ENCODE assay signal across 9 cellular contexts in the genomic region with DNA sequence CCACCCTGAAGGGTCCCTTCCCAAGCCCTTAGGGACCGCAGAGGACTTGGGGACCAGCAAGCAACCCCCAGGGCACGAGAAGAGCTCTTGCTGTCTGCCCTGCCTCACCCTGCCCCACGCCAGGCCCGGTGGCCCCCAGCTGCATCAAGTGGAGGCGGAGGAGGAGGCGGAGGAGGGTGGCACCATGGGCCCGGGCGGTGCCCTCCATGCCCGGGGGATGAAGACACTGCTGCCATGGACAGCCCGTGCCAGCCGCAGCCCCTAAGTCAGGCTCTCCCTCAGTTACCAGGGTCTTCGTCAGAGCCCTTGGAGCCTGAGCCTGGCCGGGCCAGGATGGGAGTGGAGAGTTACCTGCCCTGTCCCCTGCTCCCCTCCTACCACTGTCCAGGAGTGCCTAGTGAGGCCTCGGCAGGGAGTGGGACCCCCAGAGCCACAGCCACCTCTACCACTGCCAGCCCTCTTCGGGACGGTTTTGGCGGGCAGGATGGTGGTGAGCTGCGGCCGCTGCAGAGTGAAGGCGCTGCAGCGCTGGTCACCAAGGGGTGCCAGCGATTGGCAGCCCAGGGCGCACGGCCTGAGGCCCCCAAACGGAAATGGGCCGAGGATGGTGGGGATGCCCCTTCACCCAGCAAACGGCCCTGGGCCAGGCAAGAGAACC. TPM values are rescaled to one million over a fixed set of nuclear protein-coding genes. Genes with fewer than 3 reads are reported as not detected.
DNase-seq lines count a peak whose midpoint lies in the region; ATAC-seq, FAIRE-seq and TF ChIP-seq lines count a peak whose summit lies in the region.
"Had no signal": no experiment of that assay in that cellular context is flagged by ENCODE, and none has a peak within 500 bp of the region (broad histone marks: within the 10 kb centered on the region; RNA-seq: fewer than 3 reads in every experiment).

No MANE protein-coding gene starts in this region.

- TF ChIP-seq CTCF in HepG2 (CRISPR knock-in tag; IDR thresholded peaks at IDR 0.05) (no peak), thoracic aorta (IDR thresholded peaks at IDR 0.05) (no peak)

- H3K4me3 ChIP-seq in HepG2 (replicated peaks in 1 of 3; ENCODE audit: insufficient read depth in 1 of 3, low read depth in 2 of 3, low read length in 3 of 3) (peak overlapping the region; percentile 77 to 94 (median 93); a peak in 5 of 6 replicates), thoracic aorta (peak overlapping the region; percentile 91)

- peaks cover 70% of the 10 kb centered on the region for H3K4me1 Mint-ChIP-seq in activated CD4-positive, alpha-beta T cell treated with anti-CD3 and anti-CD28 coated beads, Interleukin-2, amount 10 ng/mL, durations not matched to agents 7 days and 5 days

- ATAC-seq in HepG2, result no peak
- no peak for ATAC-seq in thoracic aorta (ENCODE audit: insufficient number of reproducible peaks, low FRiP score, low read depth)
- ATAC-seq in HG02642 (IDR thresholded peaks at IDR 0.05; ENCODE audit: poor library complexity, unreplicated experiment), result no peak

- in situ Hi-C loops in HepG2 (cut with HindIII; ENCODE audit: extremely low pct_ligation_motif_present, low pct_unique_long_range_greater_than_20kb), result no loop called here

- intact Hi-C loops in HepG2 (cut with micrococcal nuclease; ENCODE audit: unreplicated experiment), result no loop called here

- POLR2A ChIA-PET in activated CD4-positive, alpha-beta T cell treated with anti-CD3 and anti-CD28 coated beads, Interleukin-2, amount 10 ng/mL, durations not matched to agents 7 days and 5 days (lab: Charles Lee), result interaction anchor here (1.1 kb wide), 1 partner anchor 22 kb away, joined by 5 read pairs; the partner anchor contains the start of gene RAB4B
- POLR2A ChIA-PET in HepG2 (lab: Yijun Ruan, JAX), result interaction anchor here (3.5 to 5.0 kb wide), 2 partner anchors 23 to 50 kb away, joined by 28 to 44 read pairs; partner anchors contain the start of genes ACTMAP, RAB4B and SNRPA

- H2AFZ ChIP-seq in HepG2 (ENCODE audit: low read length), result no peak overlapping the region

- H3K9me3 ChIP-seq in HepG2 (ENCODE audit: low read length), result no peaks in the 10 kb centered on the region
- no peaks in the 10 kb centered on the region for H3K9me3 ChIP-seq in thoracic aorta

- TF ChIP-seq EP300 in HepG2 (IDR thresholded peaks at IDR 0.05; ENCODE audit: low read depth in 2 of 2, low read length in 2 of 2) (no peak), HepG2 (CRISPR knock-in tag; IDR thresholded peaks at IDR 0.05; ENCODE audit: borderline replicate concordance) (no peak)

- no peak for FAIRE-seq in HepG2 (lab: Jason Lieb, UNC)

- no peak for DNase-seq in activated CD4-positive, alpha-beta T cell treated with anti-CD3 and anti-CD28 coated beads, Interleukin-2, amount 10 ng/mL, durations not matched to agents 7 days and 5 days
- no peak for DNase-seq in activated CD4-positive, alpha-beta T cell treated with anti-CD3 and anti-CD28 coated beads, Interleukin-2, amount 50 U/mL, for 48 hours
- no peak for DNase-seq in HepG2 (ENCODE audit: low spot score)
- no peak for DNase-seq in thoracic aorta (ENCODE audit: low spot score)
- DNase-seq in SHP77 (lab: John Stamatoyannopoulos, UW), result no peak
- no peak for DNase-seq in superior temporal gyrus (ENCODE audit: extremely low spot score)

- H3K9ac ChIP-seq in HepG2 (ENCODE audit: insufficient read depth, low read depth, low read length), result peak overlapping the region; percentile 90

- H3K4me1 ChIP-seq in HepG2 (ENCODE audit: insufficient read depth, low read length), result peaks cover 66% of the 10 kb centered on the region
- peaks cover 52 to 64% of the 10 kb centered on the region in 2 donors for H3K4me1 ChIP-seq in thoracic aorta (ENCODE audit: control insufficient read depth in 1 of 2, low read depth in 2 of 2)

- no peaks in the 10 kb centered on the region for H3K9me3 Mint-ChIP-seq in activated CD4-positive, alpha-beta T cell treated with anti-CD3 and anti-CD28 coated beads, Interleukin-2, amount 10 ng/mL, durations not matched to agents 7 days and 5 days

- H3K79me2 ChIP-seq in HepG2 (ENCODE audit: insufficient read depth, low read length), result peaks cover 30% of the 10 kb centered on the region

- 92% methylated on average over 13 of the region's 27 CpGs for whole genome bisulfite sequencing in HepG2 (ENCODE audit: low lambda C conversion rate)

- H3K27ac ChIP-seq in angular gyrus (ENCODE audit: low read depth, low read length) (peak overlapping the region; percentile 90), HepG2 (ENCODE audit: extremely low read length, insufficient read depth, low read length) (no peak overlapping the region), thoracic aorta (peak overlapping the region; percentile 79 to 84)

- H3K36me3 ChIP-seq in HepG2 (replicated peaks in 1 of 2; ENCODE audit: control insufficient read depth in 1 of 2, insufficient read depth in 2 of 2, low read length in 2 of 2) (peaks cover 4 to 9% of the 10 kb centered on the region in 2 experiments; a peak in 2 of 5 replicates), thoracic aorta (peaks cover 3% of the 10 kb centered on the region)

- no peak for TF ChIP-seq POLR2A in HepG2 (IDR thresholded peaks at IDR 0.05; ENCODE audit: insufficient read depth in 1 of 2, low read depth in 2 of 2, low read length in 2 of 2)

- CTCF ChIA-PET in activated CD4-positive, alpha-beta T cell treated with anti-CD3 and anti-CD28 coated beads, Interleukin-2, amount 10 ng/mL, durations not matched to agents 7 days and 5 days (lab: Charles Lee), result interaction anchor here (1.0 kb wide), 1 partner anchor 137 kb away, joined by 3 read pairs; no protein-coding TSS in a partner anchor
- CTCF ChIA-PET in HepG2 (lab: Yijun Ruan, JAX; ENCODE audit: low intra/inter-chr PET ratio, low total read pairs), result no interaction called here

- BruUV-seq in HepG2 (replicated peaks; lab: Mats Ljungman, UMichigan), result no TSS peak

- no peaks in the 10 kb centered on the region for H3K27me3 Mint-ChIP-seq in activated CD4-positive, alpha-beta T cell treated with anti-CD3 and anti-CD28 coated beads, Interleukin-2, amount 10 ng/mL, durations not matched to agents 7 days and 5 days

- peak overlapping the region; percentile 95 for H3K4me3 Mint-ChIP-seq in activated CD4-positive, alpha-beta T cell treated with anti-CD3 and anti-CD28 coated beads, Interleukin-2, amount 10 ng/mL, durations not matched to agents 7 days and 5 days

- peaks cover 2% of the 10 kb centered on the region; the same call in 1 of the 2 replicates for H4K20me1 ChIP-seq in HepG2 (ENCODE audit: insufficient read depth, low read length)

- H3K27me3 ChIP-seq in HepG2 (ENCODE audit: control insufficient read depth in 1 of 2, insufficient read depth in 2 of 2, low read length in 2 of 2) (no peaks in the 10 kb centered on the region; a peak in 1 of 5 replicates), thoracic aorta (replicated peaks; ENCODE audit: insufficient read depth) (no peaks in the 10 kb centered on the region)

- H3K4me2 ChIP-seq in HepG2 (ENCODE audit: low read depth, low read length), result peak overlapping the region; percentile 91

- peaks cover 55% of the 10 kb centered on the region for H3K36me3 Mint-ChIP-seq in activated CD4-positive, alpha-beta T cell treated with anti-CD3 and anti-CD28 coated beads, Interleukin-2, amount 10 ng/mL, durations not matched to agents 7 days and 5 days (ENCODE audit: low read depth)

- TF ChIP-seq RAD21 in HepG2 (CRISPR knock-in tag; IDR thresholded peaks at IDR 0.05), result no peak

- H3K27ac Mint-ChIP-seq in activated CD4-positive, alpha-beta T cell treated with anti-CD3 and anti-CD28 coated beads, Interleukin-2, amount 10 ng/mL, durations not matched to agents 7 days and 5 days, result peak overlapping the region; percentile 89

RNA-seq across cellular contexts. Expression of gene EGLN2, which starts 1.5 kb away (rescaled TPM):
- total RNA-seq in activated CD4-positive, alpha-beta T cell treated with anti-CD3 and anti-CD28 coated beads, Interleukin-2, amount 10 ng/mL, durations not matched to agents 7 days and 5 days, result 100 to 1,000 TPM; 124 to 126 TPM
- total RNA-seq in HepG2 (2016; rRNA removed; fragmentation: Illumina TruSeq; extraction: Trizol), result 32.4 and 40.8 TPM in 2 replicates
- 19.0 and 19.4 TPM in 2 replicates for total RNA-seq in HepG2 (2016; cell fraction: cytosol; rRNA removed; fragmentation: Illumina TruSeq; extraction: Trizol; ENCODE audit: low read depth)
- total RNA-seq in HepG2 (2016; cell fraction: insoluble cytoplasmic fraction; rRNA removed; fragmentation: Illumina TruSeq; extraction: Trizol), result 37.6 and 41.3 TPM in 2 replicates
- total RNA-seq in HepG2 (2016; cell fraction: membrane; rRNA removed; fragmentation: Illumina TruSeq; extraction: Trizol), result 39.4 and 40.9 TPM in 2 replicates
- 27.3 and 29.2 TPM in 2 replicates for total RNA-seq in HepG2 (2016; cell fraction: nucleus; rRNA removed; fragmentation: Illumina TruSeq; extraction: Trizol)
- 16.5 and 25.4 TPM in 2 replicates for polyA plus RNA-seq in HepG2 (2011; rRNA removed)
- polyA plus RNA-seq in HepG2 (2011; cell fraction: cytosol; rRNA removed), result 16.4 and 23.8 TPM in 2 replicates
- 38.7 and 44.6 TPM in 2 replicates for polyA plus RNA-seq in HepG2 (2011; cell fraction: nucleus; rRNA removed)
- polyA plus RNA-seq in HepG2 (2012), result 14.0 and 22.0 TPM in 2 replicates
- polyA plus RNA-seq in HepG2 (2016; cell fraction: cytosol; fragmentation: Illumina TruSeq; extraction: Trizol; ENCODE audit: low read depth), result 13.6 and 14.2 TPM in 2 replicates
- 31.3 and 33.0 TPM in 2 replicates for polyA plus RNA-seq in HepG2 (2016; cell fraction: insoluble cytoplasmic fraction; fragmentation: Illumina TruSeq; extraction: Trizol; ENCODE audit: low read depth)
- polyA plus RNA-seq in HepG2 (2016; cell fraction: membrane; fragmentation: Illumina TruSeq; extraction: Trizol; ENCODE audit: low read depth), result 24.9 and 27.6 TPM in 2 replicates
- polyA plus RNA-seq in HepG2 (2016; cell fraction: nucleus; fragmentation: Illumina TruSeq; extraction: Trizol; ENCODE audit: insufficient read depth, low read depth), result 40.6 and 43.6 TPM in 2 replicates
- polyA minus RNA-seq in HepG2 (2011; rRNA and poly(A)+ RNA removed; ENCODE audit: low replicate concordance), result 38.0 and 66.8 TPM in 2 replicates
- polyA minus RNA-seq in HepG2 (2011; cell fraction: cytosol; rRNA and poly(A)+ RNA removed), result 9.9 and 12.8 TPM in 2 replicates
- polyA minus RNA-seq in HepG2 (2011; cell fraction: nucleus; rRNA and poly(A)+ RNA removed), result 16.5 and 19.2 TPM in 2 replicates
- 100 to 1,000 TPM; 113 to 127 TPM for total RNA-seq in thoracic aorta

RNA-seq across cellular contexts. Expression of gene RAB4B, which starts 22.4 kb away (rescaled TPM):
- total RNA-seq in activated CD4-positive, alpha-beta T cell treated with anti-CD3 and anti-CD28 coated beads, Interleukin-2, amount 10 ng/mL, durations not matched to agents 7 days and 5 days, result 10 to 100 TPM; 52.8 to 54.7 TPM
- 2.2 and 3.3 TPM in 2 replicates for total RNA-seq in HepG2 (2016; rRNA removed; fragmentation: Illumina TruSeq; extraction: Trizol)
- total RNA-seq in HepG2 (2016; cell fraction: cytosol; rRNA removed; fragmentation: Illumina TruSeq; extraction: Trizol; ENCODE audit: low read depth), result 1.3 and 2.3 TPM in 2 replicates
- 2.1 and 3.5 TPM in 2 replicates for total RNA-seq in HepG2 (2016; cell fraction: insoluble cytoplasmic fraction; rRNA removed; fragmentation: Illumina TruSeq; extraction: Trizol)
- 2.2 and 2.4 TPM in 2 replicates for total RNA-seq in HepG2 (2016; cell fraction: membrane; rRNA removed; fragmentation: Illumina TruSeq; extraction: Trizol)
- total RNA-seq in HepG2 (2016; cell fraction: nucleus; rRNA removed; fragmentation: Illumina TruSeq; extraction: Trizol), result 3.3 and 4.5 TPM in 2 replicates
- 5.4 and 6.1 TPM in 2 replicates for polyA plus RNA-seq in HepG2 (2011; rRNA removed)
- 8.5 and 11.8 TPM in 2 replicates for polyA plus RNA-seq in HepG2 (2011; cell fraction: cytosol; rRNA removed)
- 11.9 and 12.0 TPM in 2 replicates for polyA plus RNA-seq in HepG2 (2011; cell fraction: nucleus; rRNA removed)
- polyA plus RNA-seq in HepG2 (2012), result 4.2 and 5.6 TPM in 2 replicates
- 3.1 and 4.5 TPM in 2 replicates for polyA plus RNA-seq in HepG2 (2016; cell fraction: cytosol; fragmentation: Illumina TruSeq; extraction: Trizol; ENCODE audit: low read depth)
- polyA plus RNA-seq in HepG2 (2016; cell fraction: insoluble cytoplasmic fraction; fragmentation: Illumina TruSeq; extraction: Trizol; ENCODE audit: low read depth), result 3.4 and 4.4 TPM in 2 replicates
- polyA plus RNA-seq in HepG2 (2016; cell fraction: membrane; fragmentation: Illumina TruSeq; extraction: Trizol; ENCODE audit: low read depth), result 3.8 and 3.9 TPM in 2 replicates
- 13.8 and 16.0 TPM in 2 replicates for polyA plus RNA-seq in HepG2 (2016; cell fraction: nucleus; fragmentation: Illumina TruSeq; extraction: Trizol; ENCODE audit: insufficient read depth, low read depth)
- polyA minus RNA-seq in HepG2 (2011; rRNA and poly(A)+ RNA removed; ENCODE audit: low replicate concordance), result 2.7 and 3.9 TPM in 2 replicates
- polyA minus RNA-seq in HepG2 (2011; cell fraction: cytosol; rRNA and poly(A)+ RNA removed), result 1.9 and 3.3 TPM in 2 replicates
- 1.9 and 2.2 TPM in 2 replicates for polyA minus RNA-seq in HepG2 (2011; cell fraction: nucleus; rRNA and poly(A)+ RNA removed)
- 10 to 100 TPM; 37.9 to 38.2 TPM for total RNA-seq in thoracic aorta

RNA-seq across cellular contexts. Expression of gene MIA, which starts 25.1 kb away (rescaled TPM):
- total RNA-seq in activated CD4-positive, alpha-beta T cell treated with anti-CD3 and anti-CD28 coated beads, Interleukin-2, amount 10 ng/mL, durations not matched to agents 7 days and 5 days, result under 1 TPM in 1 of 2 experiments, not detected in 1; 0.89 TPM
- total RNA-seq in HepG2 (2016; rRNA removed; fragmentation: Illumina TruSeq; extraction: Trizol), result not detected in 2 replicates
- not detected in 2 replicates for total RNA-seq in HepG2 (2016; cell fraction: cytosol; rRNA removed; fragmentation: Illumina TruSeq; extraction: Trizol; ENCODE audit: low read depth)
- not detected in 2 replicates for total RNA-seq in HepG2 (2016; cell fraction: insoluble cytoplasmic fraction; rRNA removed; fragmentation: Illumina TruSeq; extraction: Trizol)
- total RNA-seq in HepG2 (2016; cell fraction: membrane; rRNA removed; fragmentation: Illumina TruSeq; extraction: Trizol), result not detected in 2 replicates
- total RNA-seq in HepG2 (2016; cell fraction: nucleus; rRNA removed; fragmentation: Illumina TruSeq; extraction: Trizol), result not detected in 2 replicates
- 0.61 and 2.5 TPM in 2 replicates for polyA plus RNA-seq in HepG2 (2011; rRNA removed)
- polyA plus RNA-seq in HepG2 (2011; cell fraction: cytosol; rRNA removed), result 0.25 TPM in 1 of 2 replicates, not detected in the other
- polyA plus RNA-seq in HepG2 (2011; cell fraction: nucleus; rRNA removed), result 1.1 and 5.8 TPM in 2 replicates
- 1.5 and 1.6 TPM in 2 replicates for polyA plus RNA-seq in HepG2 (2012)
- not detected in 2 replicates for polyA plus RNA-seq in HepG2 (2016; cell fraction: cytosol; fragmentation: Illumina TruSeq; extraction: Trizol; ENCODE audit: low read depth)
- not detected in 2 replicates for polyA plus RNA-seq in HepG2 (2016; cell fraction: insoluble cytoplasmic fraction; fragmentation: Illumina TruSeq; extraction: Trizol; ENCODE audit: low read depth)
- polyA plus RNA-seq in HepG2 (2016; cell fraction: membrane; fragmentation: Illumina TruSeq; extraction: Trizol; ENCODE audit: low read depth), result not detected in 2 replicates
- not detected in 2 replicates for polyA plus RNA-seq in HepG2 (2016; cell fraction: nucleus; fragmentation: Illumina TruSeq; extraction: Trizol; ENCODE audit: insufficient read depth, low read depth)
- polyA minus RNA-seq in HepG2 (2011; rRNA and poly(A)+ RNA removed; ENCODE audit: low replicate concordance), result 1.6 TPM in 1 of 2 replicates, not detected in the other
- polyA minus RNA-seq in HepG2 (2011; cell fraction: cytosol; rRNA and poly(A)+ RNA removed), result not detected in 2 replicates
- polyA minus RNA-seq in HepG2 (2011; cell fraction: nucleus; rRNA and poly(A)+ RNA removed), result 1.7 and 4.5 TPM in 2 replicates
- not detected for total RNA-seq in thoracic aorta
- polyA plus RNA-seq: aorta had no signal

RNA-seq across cellular contexts. Expression of gene SNRPA, which starts 49.5 kb away (rescaled TPM):
- 100 to 1,000 TPM; 149 to 182 TPM for total RNA-seq in activated CD4-positive, alpha-beta T cell treated with anti-CD3 and anti-CD28 coated beads, Interleukin-2, amount 10 ng/mL, durations not matched to agents 7 days and 5 days
- total RNA-seq in HepG2 (2016; rRNA removed; fragmentation: Illumina TruSeq; extraction: Trizol), result 55.6 and 59.6 TPM in 2 replicates
- total RNA-seq in HepG2 (2016; cell fraction: cytosol; rRNA removed; fragmentation: Illumina TruSeq; extraction: Trizol; ENCODE audit: low read depth), result 30.9 and 37.5 TPM in 2 replicates
- 43.3 and 60.9 TPM in 2 replicates for total RNA-seq in HepG2 (2016; cell fraction: insoluble cytoplasmic fraction; rRNA removed; fragmentation: Illumina TruSeq; extraction: Trizol)
- total RNA-seq in HepG2 (2016; cell fraction: membrane; rRNA removed; fragmentation: Illumina TruSeq; extraction: Trizol), result 30.2 and 35.2 TPM in 2 replicates
- 40.9 and 42.9 TPM in 2 replicates for total RNA-seq in HepG2 (2016; cell fraction: nucleus; rRNA removed; fragmentation: Illumina TruSeq; extraction: Trizol)
- 111 and 162 TPM in 2 replicates for polyA plus RNA-seq in HepG2 (2011; rRNA removed)
- 36.8 and 67.8 TPM in 2 replicates for polyA plus RNA-seq in HepG2 (2011; cell fraction: cytosol; rRNA removed)
- 112 and 136 TPM in 2 replicates for polyA plus RNA-seq in HepG2 (2011; cell fraction: nucleus; rRNA removed)
- 55.3 and 58.7 TPM in 2 replicates for polyA plus RNA-seq in HepG2 (2012)
- polyA plus RNA-seq in HepG2 (2016; cell fraction: cytosol; fragmentation: Illumina TruSeq; extraction: Trizol; ENCODE audit: low read depth), result 31.4 and 37.9 TPM in 2 replicates
- 87.1 and 104 TPM in 2 replicates for polyA plus RNA-seq in HepG2 (2016; cell fraction: insoluble cytoplasmic fraction; fragmentation: Illumina TruSeq; extraction: Trizol; ENCODE audit: low read depth)
- 41.6 and 53.2 TPM in 2 replicates for polyA plus RNA-seq in HepG2 (2016; cell fraction: membrane; fragmentation: Illumina TruSeq; extraction: Trizol; ENCODE audit: low read depth)
- polyA plus RNA-seq in HepG2 (2016; cell fraction: nucleus; fragmentation: Illumina TruSeq; extraction: Trizol; ENCODE audit: insufficient read depth, low read depth), result 106 and 112 TPM in 2 replicates
- polyA minus RNA-seq in HepG2 (2011; rRNA and poly(A)+ RNA removed; ENCODE audit: low replicate concordance), result 182 and 255 TPM in 2 replicates
- 80.0 and 106 TPM in 2 replicates for polyA minus RNA-seq in HepG2 (2011; cell fraction: cytosol; rRNA and poly(A)+ RNA removed)
- polyA minus RNA-seq in HepG2 (2011; cell fraction: nucleus; rRNA and poly(A)+ RNA removed), result 49.1 and 73.4 TPM in 2 replicates
- 100 to 1,000 TPM in 1 of 2 donors, 10 to 100 TPM in 1; 40.4 to 107 TPM for total RNA-seq in thoracic aorta

RNA-seq across cellular contexts. Expression of gene CYP2A6, which starts 49.8 kb away (rescaled TPM):
- total RNA-seq in activated CD4-positive, alpha-beta T cell treated with anti-CD3 and anti-CD28 coated beads, Interleukin-2, amount 10 ng/mL, durations not matched to agents 7 days and 5 days, result not detected
- total RNA-seq in HepG2 (2016; rRNA removed; fragmentation: Illumina TruSeq; extraction: Trizol), result not detected in 2 replicates
- total RNA-seq in HepG2 (2016; cell fraction: cytosol; rRNA removed; fragmentation: Illumina TruSeq; extraction: Trizol; ENCODE audit: low read depth), result not detected in 2 replicates
- not detected in 2 replicates for total RNA-seq in HepG2 (2016; cell fraction: insoluble cytoplasmic fraction; rRNA removed; fragmentation: Illumina TruSeq; extraction: Trizol)
- total RNA-seq in HepG2 (2016; cell fraction: membrane; rRNA removed; fragmentation: Illumina TruSeq; extraction: Trizol), result not detected in 2 replicates
- not detected in 2 replicates for total RNA-seq in HepG2 (2016; cell fraction: nucleus; rRNA removed; fragmentation: Illumina TruSeq; extraction: Trizol)
- not detected in 2 replicates for polyA plus RNA-seq in HepG2 (2011; rRNA removed)
- polyA plus RNA-seq in HepG2 (2011; cell fraction: cytosol; rRNA removed), result not detected in 2 replicates
- polyA plus RNA-seq in HepG2 (2011; cell fraction: nucleus; rRNA removed), result not detected in 2 replicates
- polyA plus RNA-seq in HepG2 (2012), result not detected in 2 replicates
- not detected in 2 replicates for polyA plus RNA-seq in HepG2 (2016; cell fraction: cytosol; fragmentation: Illumina TruSeq; extraction: Trizol; ENCODE audit: low read depth)
- polyA plus RNA-seq in HepG2 (2016; cell fraction: insoluble cytoplasmic fraction; fragmentation: Illumina TruSeq; extraction: Trizol; ENCODE audit: low read depth), result not detected in 2 replicates
- not detected in 2 replicates for polyA plus RNA-seq in HepG2 (2016; cell fraction: membrane; fragmentation: Illumina TruSeq; extraction: Trizol; ENCODE audit: low read depth)
- not detected in 2 replicates for polyA plus RNA-seq in HepG2 (2016; cell fraction: nucleus; fragmentation: Illumina TruSeq; extraction: Trizol; ENCODE audit: insufficient read depth, low read depth)
- polyA minus RNA-seq in HepG2 (2011; rRNA and poly(A)+ RNA removed; ENCODE audit: low replicate concordance), result 0.21 TPM in 1 of 2 replicates, not detected in the other
- not detected in 2 replicates for polyA minus RNA-seq in HepG2 (2011; cell fraction: cytosol; rRNA and poly(A)+ RNA removed)
- not detected in 2 replicates for polyA minus RNA-seq in HepG2 (2011; cell fraction: nucleus; rRNA and poly(A)+ RNA removed)
- not detected for total RNA-seq in thoracic aorta
- total RNA-seq: aorta had no signal
